In the genomic region with DNA sequence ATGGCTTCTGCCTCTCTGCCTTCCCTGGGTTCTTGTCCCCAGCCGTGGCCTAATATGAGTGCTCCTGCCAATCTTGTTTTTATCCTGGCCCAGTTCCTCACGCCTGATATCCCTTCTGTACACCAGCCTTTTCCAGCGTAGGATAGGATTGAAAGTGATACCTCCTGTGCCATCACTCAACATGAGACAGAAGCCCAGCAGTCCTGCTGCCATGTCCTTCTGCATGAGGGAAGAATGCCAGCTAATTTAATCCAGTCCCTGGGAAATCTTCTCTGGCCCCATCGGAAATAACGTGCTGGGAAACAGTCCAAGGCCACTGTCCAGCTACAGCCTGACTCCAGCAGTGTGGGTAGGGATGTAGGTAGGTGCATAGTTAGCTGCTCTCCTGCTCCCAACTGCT, we compare ENCODE assay signal across 1 cellular context.
TF ChIP-seq lines count a peak whose summit lies in the region.

No MANE protein-coding gene starts in this region.

TF ChIP-seq in H1, 55 proteins besides CTCF, POLR2A, EP300 and RAD21 (continued from another document):
- no peak for TF ChIP-seq HDAC6 (IDR thresholded peaks at IDR 0.05; ENCODE audit: low read depth, low read length)
- TF ChIP-seq CBX8 (IDR thresholded peaks at IDR 0.05; ENCODE audit: borderline replicate concordance, low read depth, low read length): no peak
